ENCODE assay signal across 1 cellular context in the genomic region with DNA sequence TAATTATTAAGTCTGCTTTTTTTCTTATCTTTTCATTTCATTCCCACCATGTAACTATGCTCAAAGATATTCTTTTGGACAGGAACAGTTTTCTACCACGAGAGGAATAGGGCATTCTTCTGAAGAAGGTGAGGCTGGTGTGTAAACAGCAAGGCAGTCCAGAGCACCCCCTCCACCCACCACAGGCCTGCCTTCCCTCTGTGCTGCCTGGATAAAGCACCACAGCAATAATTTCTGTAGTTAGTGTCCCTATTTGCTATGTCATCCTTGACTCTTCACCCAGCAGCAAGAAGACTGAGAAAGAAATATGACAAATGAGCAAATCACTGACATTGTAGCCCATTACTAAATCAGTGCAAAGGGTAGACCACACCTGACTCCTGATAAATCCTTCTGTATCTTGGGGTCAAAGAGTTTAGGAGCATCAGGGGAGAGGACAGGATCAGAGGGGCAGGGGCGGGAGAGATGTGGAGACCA.
TF ChIP-seq lines count a peak whose summit lies in the region.

No MANE protein-coding gene starts in this region.

TF ChIP-seq in neural cell, 6 proteins besides CTCF, POLR2A, EP300 and RAD21 (continued from another document):
- TF ChIP-seq TAF1 (IDR thresholded peaks at IDR 0.05; ENCODE audit: low read depth), result no peak
- TF ChIP-seq EZH2 (IDR thresholded peaks at IDR 0.05; ENCODE audit: borderline replicate concordance, insufficient read depth, low read length, poor library complexity, severe bottlenecking), result no peak
- no peak for TF ChIP-seq POLR2AphosphoS5 (IDR thresholded peaks at IDR 0.05)
- TF ChIP-seq SMC3 (conservative IDR thresholded peaks at IDR 0.05; ENCODE audit: poor library complexity), result no peak
